Comparison of ENCODE assay signal across 9 cellular contexts in the genomic region with DNA sequence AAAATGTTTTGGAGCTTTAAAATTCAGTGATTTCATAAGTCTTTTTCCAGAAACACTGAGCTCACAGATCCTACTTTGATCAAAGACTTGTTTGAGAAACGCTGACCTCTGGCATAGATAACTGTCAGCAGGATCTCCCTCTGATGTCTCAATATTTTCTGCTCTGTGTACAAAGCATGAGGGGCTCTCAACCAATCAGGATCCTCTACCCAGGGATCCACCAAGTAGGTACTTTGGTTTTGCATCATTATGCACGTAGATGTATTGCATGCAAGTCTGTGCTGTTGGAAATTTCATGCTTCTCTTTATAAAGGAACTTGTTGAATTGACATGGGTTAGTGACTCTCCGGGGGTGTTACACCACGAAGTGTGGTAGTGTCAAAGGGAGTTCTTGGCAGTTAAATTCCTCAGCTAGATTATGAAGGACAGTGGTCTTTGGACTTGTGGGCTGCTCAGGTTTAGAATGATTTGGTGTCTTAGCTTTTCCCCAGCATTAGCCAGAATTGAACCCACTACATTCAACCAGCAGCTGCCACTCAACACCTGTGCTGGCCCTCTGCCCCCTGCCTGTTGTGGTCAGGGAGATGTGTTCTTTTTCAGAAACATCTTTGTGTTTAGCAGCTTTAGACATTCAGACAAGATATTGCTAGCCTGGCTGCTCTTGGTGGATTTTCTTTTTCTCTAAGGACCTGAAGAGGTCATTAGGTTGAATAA. TPM values are rescaled to one million over a fixed set of nuclear protein-coding genes. Genes with fewer than 3 reads are reported as not detected.
DNase-seq lines count a peak whose midpoint lies in the region; TF ChIP-seq lines count a peak whose summit lies in the region.
"Had no signal": no experiment of that assay in that cellular context is flagged by ENCODE, and none has a peak within 500 bp of the region (broad histone marks: within the 10 kb centered on the region; RNA-seq: fewer than 3 reads in every experiment).

No MANE protein-coding gene starts in this region.

- peak overlapping the region; percentile 82 for H3K4me3 Mint-ChIP-seq in neural crest cell

- no peaks in the 10 kb centered on the region for H3K36me3 Mint-ChIP-seq in neural crest cell (ENCODE audit: low read depth)

- H3K27ac Mint-ChIP-seq in neural crest cell (ENCODE audit: unreplicated experiment): peak overlapping the region; percentile 13

- peaks cover 53% of the 10 kb centered on the region for H3K4me1 Mint-ChIP-seq in neural crest cell

- no peaks in the 10 kb centered on the region for H3K9me2 ChIP-seq in Loucy (replicated peaks; ENCODE audit: low read depth, low read length)

- no peaks in the 10 kb centered on the region for H3F3A ChIP-seq in Loucy (ENCODE audit: low read depth)

- H3K4me3 ChIP-seq in ACC112 (ENCODE audit: low read depth, low read length) (peak overlapping the region; percentile 83), Loucy (ENCODE audit: low read length, poor library complexity, severe bottlenecking) (no peak overlapping the region), duodenal mucosa (ENCODE audit: low read depth in 1 of 2, low read length in 2 of 2) (peak overlapping the region in 1 of 2 donors; percentile 13)

- TF ChIP-seq CTCF in Loucy (conservative IDR thresholded peaks at IDR 0.05; ENCODE audit: low read length): no peak
- no peak for TF ChIP-seq CTCF in neural crest cell (conservative IDR thresholded peaks at IDR 0.05)

- no peaks in the 10 kb centered on the region for H3K9me3 ChIP-seq in Loucy (ENCODE audit: insufficient read depth, low read depth, low read length)
- no peaks in the 10 kb centered on the region for H3K9me3 ChIP-seq in duodenal mucosa (ENCODE audit: control insufficient read depth in 1 of 2, low read length in 2 of 2)

- H2AFZ ChIP-seq in ACC112 (ENCODE audit: low read length, unreplicated experiment) (no peak overlapping the region), Loucy (ENCODE audit: low read length) (peak overlapping the region; percentile 56)

- peak overlapping the region; percentile 65 for H3K9ac ChIP-seq in Loucy (ENCODE audit: low read depth, low read length, poor library complexity, severe bottlenecking)
- no peak overlapping the region for H3K9ac ChIP-seq in duodenal mucosa (ENCODE audit: low read depth in 1 of 2, low read length in 2 of 2)

- DNase-seq in neural crest cell (ENCODE audit: low read depth, low spot score) (no peak), DMS 273 (lab: John Stamatoyannopoulos, UW; ENCODE audit: unreplicated experiment) (no peak), SW 1271 (lab: John Stamatoyannopoulos, UW) (no peak), middle frontal gyrus (ENCODE audit: extremely low spot score, low spot score) (no peak), islet precursor cell (no peak)
- DNase-seq: effector CD8-positive, alpha-beta T cell had no signal

- H3K27me3 ChIP-seq in ACC112 (ENCODE audit: insufficient read depth, low read length) (no peaks in the 10 kb centered on the region), Loucy (ENCODE audit: insufficient read depth, low read length, poor library complexity, severe bottlenecking) (no peaks in the 10 kb centered on the region), duodenal mucosa (ENCODE audit: control insufficient read depth in 1 of 2, insufficient read depth in 2 of 2, low read length in 2 of 2) (no peaks in the 10 kb centered on the region)

- H3K27ac ChIP-seq in ACC112 (ENCODE audit: low read depth, low read length) (peak overlapping the region; percentile 85), duodenal mucosa (ENCODE audit: low read depth, low read length) (peak overlapping the region; percentile 26)

- H3K79me2 ChIP-seq in ACC112 (ENCODE audit: control insufficient read depth, insufficient read depth, low read length, unreplicated experiment): peaks cover 21% of the 10 kb centered on the region
- no peaks in the 10 kb centered on the region; the same call in 1 of the 2 replicates for H3K79me2 ChIP-seq in Loucy (ENCODE audit: insufficient read depth, low read length)

- H3K9me3 Mint-ChIP-seq in neural crest cell: no peaks in the 10 kb centered on the region

- H4K20me1 ChIP-seq in Loucy (ENCODE audit: insufficient read depth, low read length, poor library complexity, severe bottlenecking): no peaks in the 10 kb centered on the region

- peak overlapping the region; percentile 79 for H3K4me2 ChIP-seq in Loucy (ENCODE audit: low read depth, low read length, poor library complexity, severe bottlenecking)

- H3K27me3 Mint-ChIP-seq in neural crest cell (ENCODE audit: low read depth): no peaks in the 10 kb centered on the region

- no peaks in the 10 kb centered on the region for H3K36me3 ChIP-seq in ACC112 (ENCODE audit: insufficient read depth, low read length)
- no peaks in the 10 kb centered on the region for H3K36me3 ChIP-seq in Loucy (ENCODE audit: insufficient read depth, low read length)
- H3K36me3 ChIP-seq in duodenal mucosa (ENCODE audit: control insufficient read depth in 1 of 2, insufficient read depth in 2 of 2, low read length in 2 of 2): no peaks in the 10 kb centered on the region

- H3K4me1 ChIP-seq in ACC112 (ENCODE audit: control insufficient read depth, insufficient read depth, low read length, unreplicated experiment): peaks cover 58% of the 10 kb centered on the region
- peaks cover 32% of the 10 kb centered on the region for H3K4me1 ChIP-seq in Loucy (ENCODE audit: insufficient read depth, low read length, poor library complexity, severe bottlenecking)
- H3K4me1 ChIP-seq in duodenal mucosa (ENCODE audit: control insufficient read depth in 1 of 2, insufficient read depth in 2 of 2, low read length in 2 of 2): peaks cover 12 to 23% of the 10 kb centered on the region in 2 donors

RNA-seq across cellular contexts. Expression of a gene that starts 1.7 kb away (rescaled TPM):
- total RNA-seq in neural crest cell: 24.4 and 24.6 TPM in 2 replicates

RNA-seq across cellular contexts. Expression of a gene that starts 16.8 kb away (rescaled TPM):
- total RNA-seq in neural crest cell: not detected in 2 replicates

RNA-seq across cellular contexts. Expression of a gene that starts 23.0 kb away (rescaled TPM):
- total RNA-seq in neural crest cell: not detected in 2 replicates

RNA-seq across cellular contexts. Expression of a gene that starts 23.9 kb away (rescaled TPM):
- not detected in 2 replicates for total RNA-seq in neural crest cell

RNA-seq across cellular contexts. Expression of a gene that starts 56.1 kb away (rescaled TPM):
- total RNA-seq in neural crest cell: 22.8 and 24.8 TPM in 2 replicates
